ENCODE assay signal across 11 cellular contexts in genomic region chr12:57739387-57739786, GRCh38. TPM values are rescaled to one million over a fixed set of nuclear protein-coding genes. Genes with fewer than 3 reads are reported as not detected.
DNase-seq lines count a peak whose midpoint lies in the region; ATAC-seq and TF ChIP-seq lines count a peak whose summit lies in the region.
"Had no signal": no experiment of that assay in that cellular context is flagged by ENCODE, and none has a peak within 500 bp of the region (broad histone marks: within the 10 kb centered on the region; RNA-seq: fewer than 3 reads in every experiment).

No MANE protein-coding gene starts in this region.

- H3K9me3 ChIP-seq in heart left ventricle, result no peaks in the 10 kb centered on the region
- no peaks in the 10 kb centered on the region for H3K9me3 ChIP-seq in T-helper 17 cell (ENCODE audit: control insufficient read depth, low read length, poor library complexity, severe bottlenecking)
- H3K9me3 ChIP-seq in smooth muscle cell (replicated peaks; ENCODE audit: low read depth), result no peaks in the 10 kb centered on the region
- H3K9me3 ChIP-seq: HAP-1 had no signal

- H3K79me2 ChIP-seq in smooth muscle cell (ENCODE audit: low read depth), result no peaks in the 10 kb centered on the region

- no peak overlapping the region for H3K4me2 ChIP-seq in smooth muscle cell

- no peaks in the 10 kb centered on the region for H3F3A ChIP-seq in smooth muscle cell (ENCODE audit: low read depth)

- ATAC-seq in heart left ventricle, result no peak
- no peak for ATAC-seq in left ventricle myocardium superior
- no peak for ATAC-seq in T-helper 17 cell
- ATAC-seq in stimulated activated naive B cell treated with anti-CD40 and anti-IgM and Interleukin-4, amounts not matched to agents 10 μg/mL and 1 μg/mL and 100 μg/mL, for 72 hours (replicated peaks), result no peak
- ATAC-seq in HG02678 (IDR thresholded peaks at IDR 0.05; ENCODE audit: unreplicated experiment), result no peak

- H3K9me3 Mint-ChIP-seq in endothelial cell (ENCODE audit: unreplicated experiment), result no peaks in the 10 kb centered on the region
- no peaks in the 10 kb centered on the region for H3K9me3 Mint-ChIP-seq in stimulated activated naive B cell treated with anti-CD40 and anti-IgM and Interleukin-4, amounts not matched to agents 10 μg/mL and 1 μg/mL and 100 μg/mL, for 72 hours

- H3K4me1 ChIP-seq in heart left ventricle (peaks cover 5 to 74% (median 33%) of the 10 kb centered on the region in 12 donors), smooth muscle cell (ENCODE audit: low read depth) (peaks cover 17% of the 10 kb centered on the region)

- H3K27ac ChIP-seq in heart left ventricle (peak overlapping the region in 8 of 12 donors; percentile 15 to 77 (median 48)), smooth muscle cell (ENCODE audit: low read depth) (no peak overlapping the region)

- H3K36me3 ChIP-seq in heart left ventricle (peaks cover 0 to 5% (median 0%) of the 10 kb centered on the region in 9 donors), smooth muscle cell (ENCODE audit: low read depth) (no peaks in the 10 kb centered on the region)
- H3K36me3 ChIP-seq: HAP-1 had no signal

- H3K4me3 ChIP-seq in heart left ventricle (peak overlapping the region in 7 of 12 donors; percentile 24 to 58 (median 52)), smooth muscle cell (no peak overlapping the region)
- H3K4me3 ChIP-seq: HAP-1 had no signal

- H3K27me3 Mint-ChIP-seq in T-helper 17 cell, result no peaks in the 10 kb centered on the region
- H3K27me3 Mint-ChIP-seq in endothelial cell (ENCODE audit: unreplicated experiment), result peaks cover 40% of the 10 kb centered on the region
- no peaks in the 10 kb centered on the region for H3K27me3 Mint-ChIP-seq in stimulated activated naive B cell treated with anti-CD40 and anti-IgM and Interleukin-4, amounts not matched to agents 10 μg/mL and 1 μg/mL and 100 μg/mL, for 72 hours

- H3K9ac ChIP-seq in smooth muscle cell (ENCODE audit: low read depth), result no peak overlapping the region

- WGBS in heart left ventricle, 4 donors, result 19 to 32% (median 23%) methylated on average over 7 of the region's 7 CpGs
- 41% methylated on average over 7 of the region's 7 CpGs for WGBS in smooth muscle cell (ENCODE audit: low lambda C conversion rate)

- TF ChIP-seq CTCF in heart left ventricle (IDR thresholded peaks at IDR 0.05), result no peak
- no peak for TF ChIP-seq CTCF in endothelial cell (IDR thresholded peaks at IDR 0.05; ENCODE audit: unreplicated experiment)
- no peak for TF ChIP-seq CTCF in smooth muscle cell (IDR thresholded peaks at IDR 0.05; ENCODE audit: borderline replicate concordance, insufficient read depth, poor library complexity, severe bottlenecking)

- H3K27me3 ChIP-seq in heart left ventricle, result peaks cover 25 to 70% (median 36%) of the 10 kb centered on the region in 9 donors
- peaks cover 88% of the 10 kb centered on the region for H3K27me3 ChIP-seq in smooth muscle cell (ENCODE audit: low read depth)

- peak in 1 of 5 donors; percentile 9 for DNase-seq in heart left ventricle
- no peak for DNase-seq in left ventricle myocardium superior
- no peak for DNase-seq in T-helper 17 cell
- DNase-seq in endothelial cell (ENCODE audit: low spot score), result no peak
- no peak for DNase-seq in stimulated activated naive B cell treated with anti-CD40 and anti-IgM and Interleukin-4, amounts not matched to agents 10 μg/mL and 1 μg/mL and 100 μg/mL, for 72 hours
- DNase-seq in NCI-H526 (lab: John Stamatoyannopoulos, UW), result no peak
- no peak for DNase-seq in smooth muscle cell (lab: John Stamatoyannopoulos, UW; ENCODE audit: unreplicated experiment)
- DNase-seq: KG1 had no signal

- intact Hi-C loops in heart left ventricle (cut with DNase I) (loop anchor here in 3 of 10 donors (10.0 kb wide), 2 partner anchors 105 to 155 kb away; partner anchors contain the start of gene B4GALNT1 (in 1 of the 3)), left ventricle myocardium superior (cut with micrococcal nuclease) (no loop called here)

- H3K4me1 Mint-ChIP-seq in T-helper 17 cell (peaks cover 49% of the 10 kb centered on the region), endothelial cell (ENCODE audit: unreplicated experiment) (peaks cover 40% of the 10 kb centered on the region)
- H3K4me1 Mint-ChIP-seq in stimulated activated naive B cell treated with anti-CD40 and anti-IgM and Interleukin-4, amounts not matched to agents 10 μg/mL and 1 μg/mL and 100 μg/mL, for 72 hours, result peaks cover 29 to 40% of the 10 kb centered on the region in 2 donors

- H3K36me3 Mint-ChIP-seq in T-helper 17 cell (ENCODE audit: low read depth) (peaks cover 7% of the 10 kb centered on the region), endothelial cell (ENCODE audit: low read depth, unreplicated experiment) (peaks cover 22% of the 10 kb centered on the region)
- H3K36me3 Mint-ChIP-seq in stimulated activated naive B cell treated with anti-CD40 and anti-IgM and Interleukin-4, amounts not matched to agents 10 μg/mL and 1 μg/mL and 100 μg/mL, for 72 hours, result peaks cover 12 to 29% of the 10 kb centered on the region in 2 donors

- H3K27ac Mint-ChIP-seq in T-helper 17 cell (peak overlapping the region; percentile 96), endothelial cell (ENCODE audit: unreplicated experiment) (peak overlapping the region; percentile 59)
- peak overlapping the region; percentile 75 for H3K27ac Mint-ChIP-seq in stimulated activated naive B cell treated with anti-CD40 and anti-IgM and Interleukin-4, amounts not matched to agents 10 μg/mL and 1 μg/mL and 100 μg/mL, for 72 hours

- H4K20me1 ChIP-seq in smooth muscle cell (ENCODE audit: low read depth), result no peaks in the 10 kb centered on the region

- no peak for TF ChIP-seq POLR2A in heart left ventricle (IDR thresholded peaks at IDR 0.05)

- no peak overlapping the region for H2AFZ ChIP-seq in smooth muscle cell (ENCODE audit: low read depth)

- H3K4me3 Mint-ChIP-seq in T-helper 17 cell, result peak overlapping the region; percentile 86
- peak overlapping the region; percentile 75 for H3K4me3 Mint-ChIP-seq in endothelial cell (ENCODE audit: unreplicated experiment)
- H3K4me3 Mint-ChIP-seq in stimulated activated naive B cell treated with anti-CD40 and anti-IgM and Interleukin-4, amounts not matched to agents 10 μg/mL and 1 μg/mL and 100 μg/mL, for 72 hours, result peak overlapping the region in 1 of 2 donors; percentile 45

RNA-seq across cellular contexts. Expression of gene AGAP2, which starts 0.8 kb away (rescaled TPM):
- 10 to 100 TPM in 2 of 9 donors, 1 to 10 TPM in 7; 4.2 to 12.0 (median 5.5) TPM for total RNA-seq in heart left ventricle
- 1 to 10 TPM; 3.9 to 8.6 TPM for polyA plus RNA-seq in heart left ventricle
- total RNA-seq in left ventricle myocardium superior, result 7.5 TPM
- 10 to 100 TPM; 46.5 to 57.6 TPM for total RNA-seq in T-helper 17 cell
- total RNA-seq in endothelial cell (ENCODE audit: unreplicated experiment), result 27.0 TPM
- not detected in 2 replicates for total RNA-seq in smooth muscle cell
- polyA plus RNA-seq in smooth muscle cell, result not detected in 2 replicates
- total RNA-seq: NCI-H460 had no signal

RNA-seq across cellular contexts. Expression of gene TSPAN31, which starts 5.5 kb away (rescaled TPM):
- total RNA-seq in heart left ventricle (10 to 100 TPM; 27.2 to 59.3 (median 31.4) TPM), left ventricle myocardium superior (32.8 TPM), T-helper 17 cell (10 to 100 TPM in 1 of 2 donors, 1 to 10 TPM in 1; 9.6 to 11.8 TPM), endothelial cell (ENCODE audit: unreplicated experiment) (21.8 TPM), smooth muscle cell (68.0 and 105 TPM in 2 replicates)
- polyA plus RNA-seq in heart left ventricle (10 to 100 TPM; 31.1 to 41.2 TPM), smooth muscle cell (48.6 and 55.1 TPM in 2 replicates)

RNA-seq across cellular contexts. Expression of gene CDK4, which starts 12.7 kb away (rescaled TPM):
- total RNA-seq in heart left ventricle, result 10 to 100 TPM; 38.1 to 62.1 (median 50.2) TPM
- polyA plus RNA-seq in heart left ventricle, result 10 to 100 TPM; 23.4 to 81.9 TPM
- 42.1 TPM for total RNA-seq in left ventricle myocardium superior
- 10 to 100 TPM; 20.8 to 21.3 TPM for total RNA-seq in T-helper 17 cell
- total RNA-seq in endothelial cell (ENCODE audit: unreplicated experiment), result 120 TPM
- total RNA-seq in smooth muscle cell, result 144 and 158 TPM in 2 replicates
- polyA plus RNA-seq in smooth muscle cell, result 215 and 235 TPM in 2 replicates

RNA-seq across cellular contexts. Expression of gene MARCHF9, which starts 15.5 kb away (rescaled TPM):
- 10 to 100 TPM; 11.3 to 18.9 (median 13.3) TPM for total RNA-seq in heart left ventricle
- polyA plus RNA-seq in heart left ventricle, result 10 to 100 TPM; 13.6 to 15.8 TPM
- 15.6 TPM for total RNA-seq in left ventricle myocardium superior
- 10 to 100 TPM; 45.3 to 62.4 TPM for total RNA-seq in T-helper 17 cell
- 2.3 TPM for total RNA-seq in endothelial cell (ENCODE audit: unreplicated experiment)
- 6.5 and 8.6 TPM in 2 replicates for total RNA-seq in smooth muscle cell
- 3.7 and 6.8 TPM in 2 replicates for polyA plus RNA-seq in smooth muscle cell

RNA-seq across cellular contexts. Expression of gene CYP27B1, which starts 27.5 kb away (rescaled TPM):
- total RNA-seq in heart left ventricle (under 1 TPM in 5 of 9 donors, not detected in 4; 0.16 to 0.77 (median 0.19) TPM), left ventricle myocardium superior (not detected), T-helper 17 cell (1 to 10 TPM; 1.4 to 1.7 TPM), endothelial cell (ENCODE audit: unreplicated experiment) (1.4 TPM), smooth muscle cell (0.81 and 0.90 TPM in 2 replicates)
- polyA plus RNA-seq in heart left ventricle (under 1 TPM; 0.11 to 0.19 TPM), smooth muscle cell (1.3 and 1.7 TPM in 2 replicates)
